Comparison of ENCODE assay signal across 21 cellular contexts in genomic region chr1:46218443-46218842, GRCh38. TPM values are rescaled to one million over a fixed set of nuclear protein-coding genes. Genes with fewer than 3 reads are reported as not detected.
DNase-seq lines count a peak whose midpoint lies in the region; ATAC-seq and TF ChIP-seq lines count a peak whose summit lies in the region.
"Had no signal": no experiment of that assay in that cellular context is flagged by ENCODE, and none has a peak within 500 bp of the region (broad histone marks: within the 10 kb centered on the region; RNA-seq: fewer than 3 reads in every experiment).

No MANE protein-coding gene starts in this region.

- BruUV-seq in MCF 10A (replicated peaks; lab: Mats Ljungman, UMichigan), result no TSS peak

- H3K4me2 ChIP-seq in Loucy (ENCODE audit: low read depth, low read length, poor library complexity, severe bottlenecking), result no peak overlapping the region
- H3K4me2 ChIP-seq: SK-N-SH had no signal

- H3K9me3 Mint-ChIP-seq in MCF 10A (ENCODE audit: unreplicated experiment), result no peaks in the 10 kb centered on the region
- H3K9me3 Mint-ChIP-seq: activated CD8-positive, alpha-beta T cell treated with anti-CD3 and anti-CD28 coated beads for 36 hours; activated naive CD8-positive, alpha-beta T cell treated with anti-CD3 and anti-CD28 coated beads for 36 hours had no signal

- H3K27me3 Mint-ChIP-seq in MCF 10A (ENCODE audit: insufficient read depth, unreplicated experiment), result no peaks in the 10 kb centered on the region
- H3K27me3 Mint-ChIP-seq: activated CD8-positive, alpha-beta T cell treated with anti-CD3 and anti-CD28 coated beads for 36 hours; activated naive CD8-positive, alpha-beta T cell treated with anti-CD3 and anti-CD28 coated beads for 36 hours had no signal

- peak overlapping the region; percentile 63; the same call in 1 of the 2 replicates for H2AFZ ChIP-seq in Loucy (ENCODE audit: low read length)

- no peak for TF ChIP-seq CTCF in Loucy (conservative IDR thresholded peaks at IDR 0.05; ENCODE audit: low read length)
- TF ChIP-seq CTCF in MCF 10A (IDR thresholded peaks at IDR 0.05; ENCODE audit: unreplicated experiment), result no peak

- no peaks in the 10 kb centered on the region for H3K79me2 ChIP-seq in Loucy (ENCODE audit: insufficient read depth, low read length)

- H3K4me1 ChIP-seq in Loucy (ENCODE audit: insufficient read depth, low read length, poor library complexity, severe bottlenecking), result no peaks in the 10 kb centered on the region
- H3K4me1 ChIP-seq: Caco-2 had no signal

- no peak for TF ChIP-seq POLR2A in GM18505 (IDR thresholded peaks at IDR 0.05; ENCODE audit: borderline replicate concordance, extremely low read depth, insufficient read depth, insufficient read length)

- H3K4me3 Mint-ChIP-seq in MCF 10A (ENCODE audit: unreplicated experiment), result peak overlapping the region; percentile 19
- H3K4me3 Mint-ChIP-seq: activated CD8-positive, alpha-beta T cell treated with anti-CD3 and anti-CD28 coated beads for 36 hours; activated naive CD8-positive, alpha-beta T cell treated with anti-CD3 and anti-CD28 coated beads for 36 hours had no signal

- H4K20me1 ChIP-seq in Loucy (ENCODE audit: insufficient read depth, low read length, poor library complexity, severe bottlenecking), result no peaks in the 10 kb centered on the region

- peak overlapping the region; percentile 94 for H3K27ac Mint-ChIP-seq in MCF 10A (ENCODE audit: low read depth, unreplicated experiment)
- H3K27ac Mint-ChIP-seq: activated CD8-positive, alpha-beta T cell treated with anti-CD3 and anti-CD28 coated beads for 36 hours; activated naive CD8-positive, alpha-beta T cell treated with anti-CD3 and anti-CD28 coated beads for 36 hours had no signal

- POLR2A ChIA-PET in MCF 10A (lab: Yijun Ruan, JAX), result interaction anchor here (0.6 to 4.3 kb wide), 22 partner anchors 9 to 635 kb away, joined by 3 to 57 read pairs (median 6); partner anchors contain the start of genes GPBP1L1, LRRC41, LURAP1 and NASP

- H3K36me3 ChIP-seq in Loucy (ENCODE audit: insufficient read depth, low read length), result no peaks in the 10 kb centered on the region
- H3K36me3 ChIP-seq: HAP-1, MG63 had no signal

- H3F3A ChIP-seq in Loucy (ENCODE audit: low read depth), result no peaks in the 10 kb centered on the region

- H3K27me3 ChIP-seq in Loucy (ENCODE audit: insufficient read depth, low read length, poor library complexity, severe bottlenecking), result no peaks in the 10 kb centered on the region
- H3K27me3 ChIP-seq: MG63 had no signal

- peaks cover 13% of the 10 kb centered on the region for H3K4me1 Mint-ChIP-seq in MCF 10A (ENCODE audit: insufficient read depth, unreplicated experiment)

- H3K9ac ChIP-seq in Loucy (ENCODE audit: low read depth, low read length, poor library complexity, severe bottlenecking), result no peak overlapping the region
- H3K9ac ChIP-seq: SK-N-SH had no signal

- H3K4me3 ChIP-seq in Loucy (ENCODE audit: low read length, poor library complexity, severe bottlenecking) (no peak overlapping the region), skin epidermis (no peak overlapping the region)
- H3K4me3 ChIP-seq: HAP-1, MG63 had no signal

- H3K9me3 ChIP-seq in Loucy (ENCODE audit: insufficient read depth, low read depth, low read length), result no peaks in the 10 kb centered on the region
- H3K9me3 ChIP-seq: Caco-2, HAP-1, MG63, SK-N-SH had no signal

- H3K36me3 Mint-ChIP-seq in MCF 10A (ENCODE audit: insufficient read depth, unreplicated experiment), result peaks cover 5% of the 10 kb centered on the region
- H3K36me3 Mint-ChIP-seq: activated naive CD8-positive, alpha-beta T cell treated with anti-CD3 and anti-CD28 coated beads for 36 hours had no signal

- peak overlapping the region in 17 of 21 experiments; percentile 6 to 76 (median 54) for H3K27ac ChIP-seq in skin epidermis

- no peaks in the 10 kb centered on the region for H3K9me2 ChIP-seq in Loucy (replicated peaks; ENCODE audit: low read depth, low read length)
- H3K9me2 ChIP-seq: SK-N-SH had no signal

- CTCF ChIA-PET in MCF 10A (lab: Yijun Ruan, JAX), result interaction anchor here (0.6 to 10.6 kb wide), 10 partner anchors 12 to 238 kb away, joined by 3 to 266 read pairs (median 4); partner anchors contain the start of gene POMGNT1

- ATAC-seq in GM18858 (IDR thresholded peaks at IDR 0.05; ENCODE audit: unreplicated experiment) (no peak), HG03196 (IDR thresholded peaks at IDR 0.05; ENCODE audit: unreplicated experiment) (no peak), GM18505 (IDR thresholded peaks at IDR 0.05; ENCODE audit: unreplicated experiment) (no peak)
- ATAC-seq: activated CD8-positive, alpha-beta T cell treated with anti-CD3 and anti-CD28 coated beads for 36 hours had no signal

- intact Hi-C loops in MCF 10A (cut with micrococcal nuclease), result no loop called here

- DNase-seq in NCI-H2196 treated with DMSO at 0.1 percent for 48 hours (lab: John Stamatoyannopoulos, UW; ENCODE audit: unreplicated experiment) (peak; percentile 69), MCF 10A (ENCODE audit: unreplicated experiment) (peak; percentile 87)
- DNase-seq in activated CD4-positive, alpha-beta T cell treated with anti-CD3 and anti-CD28 coated beads, Interleukin-2, amount 50 U/mL, for 48 hours, result no peak
- DNase-seq: activated CD8-positive, alpha-beta T cell treated with anti-CD3 and anti-CD28 coated beads for 36 hours; activated naive CD8-positive, alpha-beta T cell treated with anti-CD3 and anti-CD28 coated beads for 36 hours; activated T-cell treated with anti-CD3 and anti-CD28 coated beads, Interleukin-2, amount 50 U/mL, for 48 hours; Caco-2; central memory CD4-positive, alpha-beta T cell; effector CD8-positive, alpha-beta T cell; hypothalamus; MG63; NCI-H446 treated with DMSO at 0.1 percent for 48 hours; SK-N-SH; stimulated activated CD4-positive, alpha-beta T cell treated with anti-CD3 and anti-CD28 coated beads, Interleukin-1b, Interleukin-23, amount 100 ng/mL, for 48 hours had no signal

RNA-seq across cellular contexts. Expression of gene LURAP1, which starts 15.3 kb away (rescaled TPM):
- 3.6 and 4.1 TPM in 2 replicates for total RNA-seq in MCF 10A (2022)
- total RNA-seq: activated naive CD8-positive, alpha-beta T cell treated with anti-CD3 and anti-CD28 coated beads for 36 hours; Caco-2 had no signal

RNA-seq across cellular contexts. Expression of gene POMGNT1, which starts 20.2 kb away (rescaled TPM):
- 85.4 and 90.7 TPM in 2 replicates for total RNA-seq in MCF 10A (2022)

RNA-seq across cellular contexts. Expression of gene RAD54L, which starts 29.1 kb away (rescaled TPM):
- 4.5 and 5.0 TPM in 2 replicates for total RNA-seq in MCF 10A (2022)

RNA-seq across cellular contexts. Expression of gene P3R3URF, which starts 42.2 kb away (rescaled TPM):
- total RNA-seq in MCF 10A (2022), result not detected in 2 replicates
- total RNA-seq: activated CD8-positive, alpha-beta T cell treated with anti-CD3 and anti-CD28 coated beads for 36 hours; activated naive CD8-positive, alpha-beta T cell treated with anti-CD3 and anti-CD28 coated beads for 36 hours; Caco-2; HT1080 had no signal

RNA-seq across cellular contexts. Expression of gene TSPAN1, which starts 43.6 kb away (rescaled TPM):
- 22.7 and 41.7 TPM in 2 replicates for total RNA-seq in MCF 10A (2022)
- total RNA-seq: activated CD8-positive, alpha-beta T cell treated with anti-CD3 and anti-CD28 coated beads for 36 hours had no signal

Comparison
In these comparisons a context has a peak if more than half of its experiments do, and no peak if none do; other contexts are left out.
1. DNase-seq: peak in NCI-H2196 treated with DMSO at 0.1 percent for 48 hours (single experiment) and MCF 10A (single experiment); none in activated CD4-positive, alpha-beta T cell treated with anti-CD3 and anti-CD28 coated beads, Interleukin-2, amount 50 U/mL, for 48 hours (0 of 2).